Comparison of ENCODE assay signal across 1 cellular context in the genomic region with DNA sequence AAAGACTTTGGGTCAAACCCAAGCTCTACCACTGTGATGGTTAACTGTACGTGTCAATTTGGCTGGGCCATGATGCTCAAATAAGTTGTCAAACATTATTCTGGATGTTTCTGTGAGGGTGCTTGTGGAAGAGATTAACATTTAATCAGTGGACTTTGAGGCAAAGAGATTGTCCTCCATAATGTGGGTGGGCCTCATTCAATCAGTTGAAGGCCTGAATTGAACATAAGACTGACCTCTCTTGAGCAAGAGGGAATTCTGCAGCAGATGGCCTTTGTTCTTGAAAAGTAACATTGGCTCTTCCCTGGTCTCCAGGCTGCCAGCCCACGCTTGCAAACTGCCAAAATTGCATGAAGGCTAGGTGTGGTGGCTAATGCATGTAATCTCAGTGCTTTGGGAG.
A peak's percentile ranks its signal among the peaks of the same experiment; 100 is the strongest.
TF ChIP-seq lines count a peak whose summit lies in the region.

No MANE protein-coding gene starts in this region.

TF ChIP-seq in K562, 482 proteins besides CTCF, POLR2A, EP300 and RAD21 (continued from another document):
- TF ChIP-seq, protein P1, sequence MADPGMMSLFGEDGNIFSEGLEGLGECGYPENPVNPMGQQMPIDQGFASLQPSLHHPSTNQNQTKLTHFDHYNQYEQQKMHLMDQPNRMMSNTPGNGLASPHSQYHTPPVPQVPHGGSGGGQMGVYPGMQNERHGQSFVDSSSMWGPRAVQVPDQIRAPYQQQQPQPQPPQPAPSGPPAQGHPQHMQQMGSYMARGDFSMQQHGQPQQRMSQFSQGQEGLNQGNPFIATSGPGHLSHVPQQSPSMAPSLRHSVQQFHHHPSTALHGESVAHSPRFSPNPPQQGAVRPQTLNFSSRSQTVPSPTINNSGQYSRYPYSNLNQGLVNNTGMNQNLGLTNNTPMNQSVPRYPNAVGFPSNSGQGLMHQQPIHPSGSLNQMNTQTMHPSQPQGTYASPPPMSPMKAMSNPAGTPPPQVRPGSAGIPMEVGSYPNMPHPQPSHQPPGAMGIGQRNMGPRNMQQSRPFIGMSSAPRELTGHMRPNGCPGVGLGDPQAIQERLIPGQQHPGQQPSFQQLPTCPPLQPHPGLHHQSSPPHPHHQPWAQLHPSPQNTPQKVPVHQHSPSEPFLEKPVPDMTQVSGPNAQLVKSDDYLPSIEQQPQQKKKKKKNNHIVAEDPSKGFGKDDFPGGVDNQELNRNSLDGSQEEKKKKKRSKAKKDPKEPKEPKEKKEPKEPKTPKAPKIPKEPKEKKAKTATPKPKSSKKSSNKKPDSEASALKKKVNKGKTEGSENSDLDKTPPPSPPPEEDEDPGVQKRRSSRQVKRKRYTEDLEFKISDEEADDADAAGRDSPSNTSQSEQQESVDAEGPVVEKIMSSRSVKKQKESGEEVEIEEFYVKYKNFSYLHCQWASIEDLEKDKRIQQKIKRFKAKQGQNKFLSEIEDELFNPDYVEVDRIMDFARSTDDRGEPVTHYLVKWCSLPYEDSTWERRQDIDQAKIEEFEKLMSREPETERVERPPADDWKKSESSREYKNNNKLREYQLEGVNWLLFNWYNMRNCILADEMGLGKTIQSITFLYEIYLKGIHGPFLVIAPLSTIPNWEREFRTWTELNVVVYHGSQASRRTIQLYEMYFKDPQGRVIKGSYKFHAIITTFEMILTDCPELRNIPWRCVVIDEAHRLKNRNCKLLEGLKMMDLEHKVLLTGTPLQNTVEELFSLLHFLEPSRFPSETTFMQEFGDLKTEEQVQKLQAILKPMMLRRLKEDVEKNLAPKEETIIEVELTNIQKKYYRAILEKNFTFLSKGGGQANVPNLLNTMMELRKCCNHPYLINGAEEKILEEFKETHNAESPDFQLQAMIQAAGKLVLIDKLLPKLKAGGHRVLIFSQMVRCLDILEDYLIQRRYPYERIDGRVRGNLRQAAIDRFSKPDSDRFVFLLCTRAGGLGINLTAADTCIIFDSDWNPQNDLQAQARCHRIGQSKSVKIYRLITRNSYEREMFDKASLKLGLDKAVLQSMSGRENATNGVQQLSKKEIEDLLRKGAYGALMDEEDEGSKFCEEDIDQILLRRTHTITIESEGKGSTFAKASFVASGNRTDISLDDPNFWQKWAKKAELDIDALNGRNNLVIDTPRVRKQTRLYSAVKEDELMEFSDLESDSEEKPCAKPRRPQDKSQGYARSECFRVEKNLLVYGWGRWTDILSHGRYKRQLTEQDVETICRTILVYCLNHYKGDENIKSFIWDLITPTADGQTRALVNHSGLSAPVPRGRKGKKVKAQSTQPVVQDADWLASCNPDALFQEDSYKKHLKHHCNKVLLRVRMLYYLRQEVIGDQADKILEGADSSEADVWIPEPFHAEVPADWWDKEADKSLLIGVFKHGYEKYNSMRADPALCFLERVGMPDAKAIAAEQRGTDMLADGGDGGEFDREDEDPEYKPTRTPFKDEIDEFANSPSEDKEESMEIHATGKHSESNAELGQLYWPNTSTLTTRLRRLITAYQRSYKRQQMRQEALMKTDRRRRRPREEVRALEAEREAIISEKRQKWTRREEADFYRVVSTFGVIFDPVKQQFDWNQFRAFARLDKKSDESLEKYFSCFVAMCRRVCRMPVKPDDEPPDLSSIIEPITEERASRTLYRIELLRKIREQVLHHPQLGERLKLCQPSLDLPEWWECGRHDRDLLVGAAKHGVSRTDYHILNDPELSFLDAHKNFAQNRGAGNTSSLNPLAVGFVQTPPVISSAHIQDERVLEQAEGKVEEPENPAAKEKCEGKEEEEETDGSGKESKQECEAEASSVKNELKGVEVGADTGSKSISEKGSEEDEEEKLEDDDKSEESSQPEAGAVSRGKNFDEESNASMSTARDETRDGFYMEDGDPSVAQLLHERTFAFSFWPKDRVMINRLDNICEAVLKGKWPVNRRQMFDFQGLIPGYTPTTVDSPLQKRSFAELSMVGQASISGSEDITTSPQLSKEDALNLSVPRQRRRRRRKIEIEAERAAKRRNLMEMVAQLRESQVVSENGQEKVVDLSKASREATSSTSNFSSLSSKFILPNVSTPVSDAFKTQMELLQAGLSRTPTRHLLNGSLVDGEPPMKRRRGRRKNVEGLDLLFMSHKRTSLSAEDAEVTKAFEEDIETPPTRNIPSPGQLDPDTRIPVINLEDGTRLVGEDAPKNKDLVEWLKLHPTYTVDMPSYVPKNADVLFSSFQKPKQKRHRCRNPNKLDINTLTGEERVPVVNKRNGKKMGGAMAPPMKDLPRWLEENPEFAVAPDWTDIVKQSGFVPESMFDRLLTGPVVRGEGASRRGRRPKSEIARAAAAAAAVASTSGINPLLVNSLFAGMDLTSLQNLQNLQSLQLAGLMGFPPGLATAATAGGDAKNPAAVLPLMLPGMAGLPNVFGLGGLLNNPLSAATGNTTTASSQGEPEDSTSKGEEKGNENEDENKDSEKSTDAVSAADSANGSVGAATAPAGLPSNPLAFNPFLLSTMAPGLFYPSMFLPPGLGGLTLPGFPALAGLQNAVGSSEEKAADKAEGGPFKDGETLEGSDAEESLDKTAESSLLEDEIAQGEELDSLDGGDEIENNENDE (IDR thresholded peaks at IDR 0.05; ENCODE audit: low read depth, low read length), result no peak
- peak; percentile 92 for TF ChIP-seq ZNF134 (CRISPR knock-in tag; conservative IDR thresholded peaks at IDR 0.05)
- no peak for TF ChIP-seq NR2F6 (CRISPR knock-in tag; IDR thresholded peaks at IDR 0.05)
- no peak for TF ChIP-seq FOS (IDR thresholded peaks at IDR 0.05; ENCODE audit: extremely low read depth, insufficient read length)
- TF ChIP-seq, protein P2, sequence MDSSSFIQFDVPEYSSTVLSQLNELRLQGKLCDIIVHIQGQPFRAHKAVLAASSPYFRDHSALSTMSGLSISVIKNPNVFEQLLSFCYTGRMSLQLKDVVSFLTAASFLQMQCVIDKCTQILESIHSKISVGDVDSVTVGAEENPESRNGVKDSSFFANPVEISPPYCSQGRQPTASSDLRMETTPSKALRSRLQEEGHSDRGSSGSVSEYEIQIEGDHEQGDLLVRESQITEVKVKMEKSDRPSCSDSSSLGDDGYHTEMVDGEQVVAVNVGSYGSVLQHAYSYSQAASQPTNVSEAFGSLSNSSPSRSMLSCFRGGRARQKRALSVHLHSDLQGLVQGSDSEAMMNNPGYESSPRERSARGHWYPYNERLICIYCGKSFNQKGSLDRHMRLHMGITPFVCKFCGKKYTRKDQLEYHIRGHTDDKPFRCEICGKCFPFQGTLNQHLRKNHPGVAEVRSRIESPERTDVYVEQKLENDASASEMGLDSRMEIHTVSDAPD (CRISPR knock-in tag; IDR thresholded peaks at IDR 0.05), result no peak
